19 cellular contexts compared by ENCODE assay signal in the genomic region with DNA sequence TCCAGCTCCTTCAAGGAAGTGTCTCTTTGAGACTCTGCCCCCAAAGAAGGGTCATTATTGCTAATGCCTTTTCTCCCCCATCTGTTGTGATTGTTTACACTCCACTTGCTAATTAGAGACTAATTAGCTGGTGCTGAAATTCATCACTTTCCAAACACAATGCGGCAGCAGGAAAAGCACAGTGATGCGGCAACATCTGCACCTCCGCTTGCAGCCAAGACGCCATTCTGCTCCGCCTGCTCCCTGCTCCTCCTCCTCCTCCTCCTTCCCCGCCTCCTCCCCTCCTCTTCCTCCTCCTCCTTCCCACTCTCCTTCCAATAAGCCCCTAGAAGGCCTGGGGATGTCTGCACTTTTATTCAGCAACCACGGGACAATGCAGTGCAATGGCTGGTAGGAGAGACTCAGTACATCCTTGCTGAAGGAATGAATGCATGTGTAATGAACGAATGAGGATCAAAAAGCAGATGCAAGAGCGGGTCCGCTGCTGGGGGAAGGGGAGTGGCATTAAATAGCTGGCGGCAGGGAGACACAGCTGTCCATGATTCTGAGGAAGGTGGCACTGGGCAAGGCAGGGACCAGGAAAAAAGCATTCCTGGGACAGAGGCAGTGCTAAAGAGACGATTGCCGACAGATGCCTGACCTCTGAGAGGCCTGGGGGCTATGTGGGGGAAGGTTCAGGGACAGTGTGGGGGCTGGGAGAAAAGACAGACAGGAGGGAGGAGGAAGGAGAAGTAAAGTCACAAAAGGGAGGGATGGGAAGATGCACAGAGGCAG.
DNase-seq lines count a peak whose midpoint lies in the region; ATAC-seq and TF ChIP-seq lines count a peak whose summit lies in the region.
"Had no signal": no experiment of that assay in that cellular context is flagged by ENCODE, and none has a peak within 500 bp of the region (broad histone marks: within the 10 kb centered on the region; RNA-seq: fewer than 3 reads in every experiment).

No MANE protein-coding gene starts in this region.

- H3K27me3 ChIP-seq in neuronal stem cell (ENCODE audit: control insufficient read depth in 3 of 3, insufficient read depth in 3 of 3, low read depth in 1 of 3, low read length in 3 of 3) (no peaks in the 10 kb centered on the region), left ventricle myocardium inferior (ENCODE audit: low read depth) (peaks cover 13% of the 10 kb centered on the region)
- H3K27me3 ChIP-seq: testis had no signal

- peak overlapping the region; percentile 79 for H3K18ac ChIP-seq in neuronal stem cell (ENCODE audit: low read length)

- no peaks in the 10 kb centered on the region for H3K27me3 Mint-ChIP-seq in T-cell
- H3K27me3 Mint-ChIP-seq: B cell; dendritic cell treated with granulocyte-macrophage colony-stimulating factor and Interleukin-4, amounts not matched to agents 40 ng/mL and 50 ng/mL, for 4 days; naive thymus-derived CD8-positive, alpha-beta T cell had no signal

- CTCF ChIA-PET in T-cell (lab: Charles Lee), result no interaction called here

- H2AFZ ChIP-seq in neuronal stem cell (ENCODE audit: low read length), result no peak overlapping the region

- H3K14ac ChIP-seq in neuronal stem cell (ENCODE audit: low read length), result peak overlapping the region; percentile 57

- POLR2A ChIA-PET in T-cell (lab: Charles Lee), result no interaction called here

- no peaks in the 10 kb centered on the region for H3K36me3 Mint-ChIP-seq in T-cell
- H3K36me3 Mint-ChIP-seq: naive thymus-derived CD8-positive, alpha-beta T cell had no signal

- H3K4me1 ChIP-seq in neuronal stem cell (ENCODE audit: control insufficient read depth in 2 of 2, insufficient read depth in 1 of 2, low read depth in 1 of 2, low read length in 2 of 2), result peaks cover 20 to 61% of the 10 kb centered on the region in 2 donors
- peaks cover 14% of the 10 kb centered on the region for H3K4me1 ChIP-seq in left ventricle myocardium inferior
- H3K4me1 ChIP-seq: testis had no signal

- H2AK5ac ChIP-seq in neuronal stem cell (ENCODE audit: low read depth, low read length), result peak overlapping the region; percentile 8

- H3K9me3 ChIP-seq in neuronal stem cell (replicated peaks in 1 of 2; ENCODE audit: control insufficient read depth in 2 of 2, insufficient read depth in 1 of 2, low read depth in 1 of 2, low read length in 2 of 2), result peaks cover 0 to 2% of the 10 kb centered on the region in 2 donors
- no peaks in the 10 kb centered on the region for H3K9me3 ChIP-seq in left ventricle myocardium inferior (replicated peaks)
- H3K9me3 ChIP-seq: testis had no signal

- H2BK120ac ChIP-seq in neuronal stem cell (ENCODE audit: low read depth, low read length), result peak overlapping the region; percentile 13

- no peak for TF ChIP-seq CTCF in left ventricle myocardium inferior (IDR thresholded peaks at IDR 0.05; ENCODE audit: borderline replicate concordance)

- DNase-seq in DMS 273 (lab: John Stamatoyannopoulos, UW; ENCODE audit: unreplicated experiment), result peak; percentile 51
- DNase-seq in DMS 273 treated with DMSO at 0.1 percent for 48 hours (lab: John Stamatoyannopoulos, UW), result no peak
- DNase-seq in NCI-H1694 (lab: John Stamatoyannopoulos, UW), result peak; percentile 80
- DNase-seq in cerebellar cortex (ENCODE audit: low spot score), result peak; percentile 69
- DNase-seq in neuronal stem cell (ENCODE audit: low spot score), result peak; percentile 53
- no peak for DNase-seq in activated T-cell treated with anti-CD3 and anti-CD28 coated beads, Interleukin-2, amount 50 U/mL, for 48 hours
- DNase-seq in T-cell, result no peak
- DNase-seq in left ventricle myocardium inferior, result no peak
- DNase-seq: activated CD4-positive, CD25-positive, alpha-beta regulatory T cell treated with anti-CD3 and anti-CD28 coated beads, Interleukin-2, amount 50 U/mL, for 72 hours; activated CD8-positive, alpha-beta T cell treated with anti-CD3 and anti-CD28 coated beads, Interleukin-2, amount 10 ng/mL, durations not matched to agents 7 days and 5 days; DND-41; Karpas-422; naive thymus-derived CD8-positive, alpha-beta T cell; SW 1271 had no signal

- H3K27ac ChIP-seq in neuronal stem cell (replicated peaks; ENCODE audit: low read length), result peak overlapping the region; percentile 33
- H3K27ac ChIP-seq in left ventricle myocardium inferior (replicated peaks), result no peak overlapping the region
- H3K27ac ChIP-seq: 22Rv1, testis had no signal

- H3K36me3 ChIP-seq in neuronal stem cell (replicated peaks in 1 of 2; ENCODE audit: control insufficient read depth in 2 of 2, insufficient read depth in 2 of 2, low read length in 2 of 2) (peaks cover 0 to 3% of the 10 kb centered on the region in 2 donors), left ventricle myocardium inferior (no peaks in the 10 kb centered on the region)

- no peak overlapping the region for H4K91ac ChIP-seq in neuronal stem cell (ENCODE audit: low read depth, low read length, poor library complexity)

- peak overlapping the region; percentile 11 for H2BK15ac ChIP-seq in neuronal stem cell (ENCODE audit: low read length)

- no peak overlapping the region for H2BK5ac ChIP-seq in neuronal stem cell (ENCODE audit: low read length)

- intact Hi-C loops in left ventricle myocardium inferior (cut with micrococcal nuclease), result no loop called here

- H3K4me2 ChIP-seq in neuronal stem cell (ENCODE audit: insufficient read depth, low read length, poor library complexity, severe bottlenecking), result peak overlapping the region; percentile 11

- H3K9ac ChIP-seq in neuronal stem cell (ENCODE audit: low read depth, low read length, poor library complexity), result peak overlapping the region; percentile 17

- ATAC-seq in T-cell (replicated peaks in 1 of 4), result no peak
- ATAC-seq: activated CD8-positive, alpha-beta T cell treated with anti-CD3 and anti-CD28 coated beads, Interleukin-2, amount 10 ng/mL, durations not matched to agents 7 days and 5 days; naive thymus-derived CD8-positive, alpha-beta T cell had no signal

- no peaks in the 10 kb centered on the region for H3K9me3 Mint-ChIP-seq in T-cell
- H3K9me3 Mint-ChIP-seq: dendritic cell treated with granulocyte-macrophage colony-stimulating factor and Interleukin-4, amounts not matched to agents 40 ng/mL and 50 ng/mL, for 4 days; naive thymus-derived CD8-positive, alpha-beta T cell had no signal

- no CpG with 5 or more reads among the region's 13 CpGs for WGBS in neuronal stem cell (ENCODE audit: extremely low coverage in 2 of 2, insufficient read length in 2 of 2, insufficient replicate concordance in 1 of 2), 2 donors

- H3K27ac Mint-ChIP-seq in T-cell, result no peak overlapping the region
- H3K27ac Mint-ChIP-seq: activated CD8-positive, alpha-beta T cell treated with anti-CD3 and anti-CD28 coated beads, Interleukin-2, amount 10 ng/mL, durations not matched to agents 7 days and 5 days; B cell; dendritic cell treated with granulocyte-macrophage colony-stimulating factor and Interleukin-4, amounts not matched to agents 40 ng/mL and 50 ng/mL, for 4 days; progenitor cell of endocrine pancreas had no signal

- H3K4ac ChIP-seq in neuronal stem cell (ENCODE audit: low read length), result no peak overlapping the region

- no peak overlapping the region for H2BK12ac ChIP-seq in neuronal stem cell (ENCODE audit: low read length)

- no peak overlapping the region for H3K4me3 Mint-ChIP-seq in T-cell
- H3K4me3 Mint-ChIP-seq: activated CD8-positive, alpha-beta T cell treated with anti-CD3 and anti-CD28 coated beads, Interleukin-2, amount 10 ng/mL, durations not matched to agents 7 days and 5 days; B cell; dendritic cell treated with granulocyte-macrophage colony-stimulating factor and Interleukin-4, amounts not matched to agents 40 ng/mL and 50 ng/mL, for 4 days; naive thymus-derived CD8-positive, alpha-beta T cell had no signal

- no peak overlapping the region for H3K23ac ChIP-seq in neuronal stem cell (ENCODE audit: low read depth, low read length, poor library complexity)

- H3K4me3 ChIP-seq in neuronal stem cell (ENCODE audit: low read length in 2 of 2) (no peak overlapping the region), left ventricle myocardium inferior (no peak overlapping the region)
- H3K4me3 ChIP-seq: testis had no signal

- peaks cover 17% of the 10 kb centered on the region for H3K79me1 ChIP-seq in neuronal stem cell (ENCODE audit: low read depth, low read length)

- H3K4me1 Mint-ChIP-seq in T-cell, result peaks cover 2 to 15% (median 5%) of the 10 kb centered on the region in 3 donors

- no peak overlapping the region for H4K8ac ChIP-seq in neuronal stem cell (ENCODE audit: low read depth, low read length)

Comparison
In these comparisons a context has a peak if more than half of its experiments do, and no peak if none do; other contexts are left out.
1. DNase-seq: peak in DMS 273 (single experiment), NCI-H1694 (single experiment), cerebellar cortex (single experiment) and neuronal stem cell (single experiment); none in DMS 273 treated with DMSO at 0.1 percent for 48 hours (single experiment), activated T-cell treated with anti-CD3 and anti-CD28 coated beads, Interleukin-2, amount 50 U/mL, for 48 hours (0 of 2), T-cell (0 of 34) and left ventricle myocardium inferior (single experiment).